ENCODE assay signal across 13 cellular contexts in genomic region chr9:131039129-131039954, GRCh38. TPM values are rescaled to one million over a fixed set of nuclear protein-coding genes. Genes with fewer than 3 reads are reported as not detected.
DNase-seq lines count a peak whose midpoint lies in the region; ATAC-seq and TF ChIP-seq lines count a peak whose summit lies in the region.
"Had no signal": no experiment of that assay in that cellular context is flagged by ENCODE, and none has a peak within 500 bp of the region (broad histone marks: within the 10 kb centered on the region; RNA-seq: fewer than 3 reads in every experiment).

No MANE protein-coding gene starts in this region.

- H3K9me3 ChIP-seq in IMR-90 (ENCODE audit: control insufficient read depth, insufficient read depth, low read length) (peaks cover 2% of the 10 kb centered on the region; the same call in 1 of the 2 replicates), endodermal cell (ENCODE audit: control insufficient read depth, low read length) (no peaks in the 10 kb centered on the region), neuronal stem cell (replicated peaks in 1 of 2; ENCODE audit: control insufficient read depth in 2 of 2, insufficient read depth in 1 of 2, low read depth in 1 of 2, low read length in 2 of 2) (peaks cover 0 to 5% of the 10 kb centered on the region in 2 donors), tibial artery (no peaks in the 10 kb centered on the region)
- H3K9me3 ChIP-seq: A549 had no signal

- H3K27ac ChIP-seq in IMR-90 (ENCODE audit: insufficient read depth, low read length) = no peak overlapping the region
- H3K27ac ChIP-seq in endodermal cell (ENCODE audit: low read depth, low read length) = no peak overlapping the region
- no peak overlapping the region for H3K27ac ChIP-seq in neuronal stem cell (replicated peaks; ENCODE audit: low read length)
- no peak overlapping the region for H3K27ac ChIP-seq in tibial artery
- H3K27ac ChIP-seq: A549 had no signal

- POLR2A ChIA-PET in IMR-90 (lab: Charles Lee; ENCODE audit: unreplicated experiment) = interaction anchor here (0.6 kb wide), 1 partner anchor 13 kb away, joined by 3 read pairs; no protein-coding TSS in a partner anchor

- BruUV-seq in IMR-90 (replicated peaks; lab: Mats Ljungman, UMichigan) = no TSS peak

- H3K9ac ChIP-seq in IMR-90 (ENCODE audit: low read depth, low read length) = no peak overlapping the region
- H3K9ac ChIP-seq in endodermal cell (ENCODE audit: extremely low read depth, low read length, poor library complexity, severe bottlenecking) = no peak overlapping the region
- H3K9ac ChIP-seq in neuronal stem cell (ENCODE audit: low read depth, low read length, poor library complexity) = peak overlapping the region; percentile 68

- H3K36me3 ChIP-seq in IMR-90 (ENCODE audit: control insufficient read depth, insufficient read depth, low read length) (no peaks in the 10 kb centered on the region), endodermal cell (ENCODE audit: control insufficient read depth, insufficient read depth, low read length) (no peaks in the 10 kb centered on the region), neuronal stem cell (replicated peaks in 1 of 2; ENCODE audit: control insufficient read depth in 2 of 2, insufficient read depth in 2 of 2, low read length in 2 of 2) (no peaks in the 10 kb centered on the region), tibial artery (no peaks in the 10 kb centered on the region)

- TF ChIP-seq CTCF in IMR-90 (conservative IDR thresholded peaks at IDR 0.05; ENCODE audit: low read depth, low read length) (no peak), endodermal cell (conservative IDR thresholded peaks at IDR 0.05) (no peak), tibial artery (IDR thresholded peaks at IDR 0.05) (no peak)

- dilution Hi-C loops in IMR-90 (cut with HindIII; ENCODE audit: low sequenced_read_pairs, unreplicated experiment) = no loop called here

- H3K9me3 Mint-ChIP-seq in endodermal cell = no peaks in the 10 kb centered on the region
- H3K9me3 Mint-ChIP-seq: CD4-positive, CD25-positive, alpha-beta regulatory T cell; IgD-negative memory B cell had no signal

- H3K4me1 Mint-ChIP-seq in endodermal cell = no peaks in the 10 kb centered on the region

- no peak overlapping the region for H4K5ac ChIP-seq in IMR-90 (ENCODE audit: low read depth, low read length)

- H3K18ac ChIP-seq in IMR-90 (ENCODE audit: low read depth, low read length) (no peak overlapping the region), neuronal stem cell (ENCODE audit: low read length) (peak overlapping the region; percentile 78)

- no peaks in the 10 kb centered on the region for H3K9me1 ChIP-seq in IMR-90 (ENCODE audit: insufficient read depth, low read length)

- H2BK15ac ChIP-seq in IMR-90 (ENCODE audit: low read depth, low read length) = no peak overlapping the region
- H2BK15ac ChIP-seq in neuronal stem cell (ENCODE audit: low read length) = peak overlapping the region; percentile 90

- H3K79me1 ChIP-seq in IMR-90 (ENCODE audit: low read depth in 1 of 2, low read length in 2 of 2) = no peaks in the 10 kb centered on the region
- H3K79me1 ChIP-seq in neuronal stem cell (ENCODE audit: low read depth, low read length) = no peaks in the 10 kb centered on the region

- H3K36me3 Mint-ChIP-seq in endodermal cell (ENCODE audit: low read depth) = peaks cover 11% of the 10 kb centered on the region
- H3K36me3 Mint-ChIP-seq: CD4-positive, CD25-positive, alpha-beta regulatory T cell; IgD-negative memory B cell had no signal

- H3K23ac ChIP-seq in IMR-90 (ENCODE audit: low read depth, low read length) = no peak overlapping the region
- peak overlapping the region; percentile 97 for H3K23ac ChIP-seq in neuronal stem cell (ENCODE audit: low read depth, low read length, poor library complexity)

- peaks cover 46% of the 10 kb centered on the region for H3K27me3 ChIP-seq in IMR-90 (ENCODE audit: control insufficient read depth, insufficient read depth, low read length)
- H3K27me3 ChIP-seq in endodermal cell (ENCODE audit: control insufficient read depth, insufficient read depth, low read length, poor library complexity, severe bottlenecking) = no peaks in the 10 kb centered on the region
- H3K27me3 ChIP-seq in neuronal stem cell (ENCODE audit: control insufficient read depth in 3 of 3, insufficient read depth in 3 of 3, low read depth in 1 of 3, low read length in 3 of 3) = peaks cover 0 to 46% (median 0%) of the 10 kb centered on the region in 3 experiments
- H3K27me3 ChIP-seq in tibial artery = no peaks in the 10 kb centered on the region

- no peak overlapping the region for H3K14ac ChIP-seq in IMR-90 (replicated peaks; ENCODE audit: low read depth, low read length)
- peak overlapping the region; percentile 98 for H3K14ac ChIP-seq in neuronal stem cell (ENCODE audit: low read length)

- TF ChIP-seq POLR2A in IMR-90 (IDR thresholded peaks at IDR 0.05; ENCODE audit: low read depth, low read length) = no peak

- H2AK5ac ChIP-seq in IMR-90 (ENCODE audit: low read depth, low read length) (no peak overlapping the region), neuronal stem cell (ENCODE audit: low read depth, low read length) (peak overlapping the region; percentile 58)

- no peak overlapping the region for H2AK9ac ChIP-seq in IMR-90 (replicated peaks; ENCODE audit: low read depth, low read length, poor library complexity)

- no peak overlapping the region for H4K91ac ChIP-seq in IMR-90 (ENCODE audit: insufficient read depth, low read depth, low read length)
- H4K91ac ChIP-seq in neuronal stem cell (ENCODE audit: low read depth, low read length, poor library complexity) = no peak overlapping the region

- H2BK12ac ChIP-seq in neuronal stem cell (ENCODE audit: low read length) = peak overlapping the region; percentile 79

- H2BK5ac ChIP-seq in IMR-90 (ENCODE audit: low read depth, low read length, poor library complexity, severe bottlenecking) = no peak overlapping the region
- H2BK5ac ChIP-seq in neuronal stem cell (ENCODE audit: low read length) = peak overlapping the region; percentile 78

- in situ Hi-C loops in IMR-90 (cut with MboI; ENCODE audit: low sequenced_read_pairs) = no loop called here

- CTCF ChIA-PET in IMR-90 (lab: Yijun Ruan, JAX) = interaction anchor here (0.6 kb wide), 1 partner anchor 17 kb away, joined by 4 read pairs; no protein-coding TSS in a partner anchor

- H3K4me3 ChIP-seq in IMR-90 (ENCODE audit: insufficient read depth, low read depth, low read length) (no peak overlapping the region), endodermal cell (ENCODE audit: low read length) (no peak overlapping the region), neuronal stem cell (ENCODE audit: low read length in 2 of 2) (no peak overlapping the region), tibial artery (no peak overlapping the region)
- H3K4me3 ChIP-seq: A549 had no signal

- DNase-seq in IMR-90 = no peak
- DNase-seq in endodermal cell = no peak
- DNase-seq in neuronal stem cell (ENCODE audit: low spot score) = no peak
- DNase-seq in tibial artery = no peak
- no peak for DNase-seq in H4 (ENCODE audit: low spot score)
- no peak for DNase-seq in KG1 (lab: John Stamatoyannopoulos, UW)
- DNase-seq: CD4-positive, CD25-positive, alpha-beta regulatory T cell; DMS53; H7 had no signal

- no peak overlapping the region for H3K4me3 Mint-ChIP-seq in endodermal cell
- H3K4me3 Mint-ChIP-seq: CD4-positive, CD25-positive, alpha-beta regulatory T cell; IgD-negative memory B cell had no signal

- H3K4me2 ChIP-seq in IMR-90 (ENCODE audit: low read depth, low read length) (no peak overlapping the region), neuronal stem cell (ENCODE audit: insufficient read depth, low read length, poor library complexity, severe bottlenecking) (peak overlapping the region; percentile 4)
- H3K4me2 ChIP-seq: A549 had no signal

- H2AFZ ChIP-seq in IMR-90 (replicated peaks; ENCODE audit: low read length, poor library complexity) = peak overlapping the region; percentile 43
- no peak overlapping the region for H2AFZ ChIP-seq in neuronal stem cell (ENCODE audit: low read length)

- no peak for ATAC-seq in IMR-90 (ENCODE audit: low read depth)
- ATAC-seq: A549 had no signal

- H3K4ac ChIP-seq in IMR-90 (ENCODE audit: low read depth, low read length) (no peak overlapping the region), neuronal stem cell (ENCODE audit: low read length) (no peak overlapping the region)

- peak overlapping the region; percentile 53 for H3K27ac Mint-ChIP-seq in endodermal cell
- H3K27ac Mint-ChIP-seq: IgD-negative memory B cell had no signal

- H3K4me1 ChIP-seq in IMR-90 (ENCODE audit: control insufficient read depth, insufficient read depth, low read length) (no peaks in the 10 kb centered on the region), endodermal cell (ENCODE audit: control insufficient read depth, insufficient read depth, low read length) (no peaks in the 10 kb centered on the region), neuronal stem cell (ENCODE audit: control insufficient read depth in 2 of 2, insufficient read depth in 1 of 2, low read depth in 1 of 2, low read length in 2 of 2) (peaks cover 5 to 7% of the 10 kb centered on the region in 2 donors), tibial artery (peaks cover 0 to 20% (median 18%) of the 10 kb centered on the region in 4 donors)
- H3K4me1 ChIP-seq: A549 had no signal

- 45% methylated on average over 4 of the region's 18 CpGs; no CpG with 5 or more reads in 1 of the 2 experiments for WGBS in IMR-90 (ENCODE audit: extremely low coverage in 2 of 2, insufficient read length in 1 of 2), 2 experiments
- 89 to 94% methylated on average over 9 to 18 of the region's 18 CpGs for WGBS in endodermal cell (ENCODE audit: insufficient coverage in 1 of 2, insufficient read length in 1 of 2), 2 experiments
- WGBS in neuronal stem cell (ENCODE audit: extremely low coverage in 2 of 2, insufficient read length in 2 of 2, insufficient replicate concordance in 1 of 2), 2 donors = no CpG with 5 or more reads among the region's 18 CpGs

- no peak for TF ChIP-seq RAD21 in IMR-90 (IDR thresholded peaks at IDR 0.05; ENCODE audit: low read length)

- H2BK120ac ChIP-seq in IMR-90 (ENCODE audit: low read depth, low read length) (no peak overlapping the region), neuronal stem cell (ENCODE audit: low read depth, low read length) (no peak overlapping the region)

- H4K20me1 ChIP-seq in IMR-90 (ENCODE audit: insufficient read depth, low read length) = no peaks in the 10 kb centered on the region

- H2BK20ac ChIP-seq in IMR-90 (ENCODE audit: low read depth, low read length) = no peak overlapping the region

- no peak overlapping the region for H3K56ac ChIP-seq in IMR-90 (ENCODE audit: extremely low read depth, insufficient read depth, low read length)

- intact Hi-C loops in IMR-90 (cut with micrococcal nuclease) (no loop called here), tibial artery (cut with DNase I; ENCODE audit: low total_unique reads) (loop anchor here (5.0 to 10.0 kb wide), 2 partner anchors 92 to 165 kb away; no protein-coding TSS in a partner anchor)

- H4K8ac ChIP-seq in IMR-90 (ENCODE audit: low read depth in 2 of 2, low read length in 2 of 2) = no peak overlapping the region
- peak overlapping the region; percentile 90 for H4K8ac ChIP-seq in neuronal stem cell (ENCODE audit: low read depth, low read length)

- no peaks in the 10 kb centered on the region for H3K27me3 Mint-ChIP-seq in endodermal cell (ENCODE audit: insufficient read depth)
- H3K27me3 Mint-ChIP-seq: CD4-positive, CD25-positive, alpha-beta regulatory T cell had no signal

RNA-seq across cellular contexts. Expression of gene LAMC3, which starts 30.4 kb away (rescaled TPM):
- total RNA-seq in IMR-90 (2012; rRNA removed) = under 0.01 TPM in 1 of 2 replicates, not detected in the other
- polyA plus RNA-seq in IMR-90 (2012; rRNA removed) = not detected in 2 replicates
- 0.01 TPM in 1 of 2 replicates, not detected in the other for polyA plus RNA-seq in IMR-90 (2012; cell fraction: cytosol; rRNA removed)
- 0.03 and 0.05 TPM in 2 replicates for polyA plus RNA-seq in IMR-90 (2012; cell fraction: nucleus; rRNA removed; ENCODE audit: low replicate concordance)
- total RNA-seq in endodermal cell = 10 to 100 TPM; 16.7 to 41.2 TPM
- 4.3 TPM for polyA plus RNA-seq in endodermal cell (2013, experiment 1 of 2)
- polyA plus RNA-seq in endodermal cell (2013, experiment 2 of 2) = 4.6 TPM
- polyA plus RNA-seq in neuronal stem cell (2013, experiment 1 of 2) = 0.03 TPM
- polyA plus RNA-seq in neuronal stem cell (2013, experiment 2 of 2) = 0.07 TPM
- total RNA-seq in H4 (2014; rRNA removed; shearing (Covaris generic)) = 0.49 and 0.60 TPM in 2 replicates
- total RNA-seq: HT-29 had no signal
- polyA plus RNA-seq: AG04450, IgD-negative memory B cell had no signal

RNA-seq across cellular contexts. Expression of gene AIF1L, which starts 57.0 kb away (rescaled TPM):
- total RNA-seq in IMR-90 (2012; rRNA removed) (0.18 and 0.28 TPM in 2 replicates), endodermal cell (100 to 1,000 TPM in 1 of 2 donors, 10 to 100 TPM in 1; 93.4 to 117 TPM)
- polyA plus RNA-seq in IMR-90 (2012; rRNA removed) = 0.09 and 0.19 TPM in 2 replicates
- 0.06 and 0.08 TPM in 2 replicates for polyA plus RNA-seq in IMR-90 (2012; cell fraction: cytosol; rRNA removed)
- polyA plus RNA-seq in IMR-90 (2012; cell fraction: nucleus; rRNA removed; ENCODE audit: low replicate concordance) = 0.14 and 0.18 TPM in 2 replicates
- polyA plus RNA-seq in endodermal cell (2013, experiment 1 of 2) = 77.0 TPM
- 73.0 TPM for polyA plus RNA-seq in endodermal cell (2013, experiment 2 of 2)
- polyA plus RNA-seq in neuronal stem cell (2013, experiment 1 of 2) = 90.6 TPM
- polyA plus RNA-seq in neuronal stem cell (2013, experiment 2 of 2) = 91.1 TPM
- total RNA-seq in H4 (2014; rRNA removed; shearing (Covaris generic)) = 3.3 TPM in 2 replicates
- polyA plus RNA-seq: CD4-positive, CD25-positive, alpha-beta regulatory T cell; IgD-negative memory B cell had no signal

Comparison
In these comparisons a context has a peak if more than half of its experiments do, and no peak if none do; other contexts are left out.
1. RNA of gene LAMC3, which starts 30.4 kb away (total RNA-seq): 16.7 to 41.2 TPM in endodermal cell; 0.49 to 0.60 TPM in H4 and under 0.01 TPM in IMR-90; every median in the first group is over 10 times any median in the second.
2. RNA of gene AIF1L, which starts 57.0 kb away (total RNA-seq): 93.4 to 117 TPM in endodermal cell; 3.3 TPM in H4 and 0.18 to 0.28 TPM in IMR-90; every median in the first group is over 10 times any median in the second.